19 cellular contexts compared by ENCODE assay signal in the genomic region with DNA sequence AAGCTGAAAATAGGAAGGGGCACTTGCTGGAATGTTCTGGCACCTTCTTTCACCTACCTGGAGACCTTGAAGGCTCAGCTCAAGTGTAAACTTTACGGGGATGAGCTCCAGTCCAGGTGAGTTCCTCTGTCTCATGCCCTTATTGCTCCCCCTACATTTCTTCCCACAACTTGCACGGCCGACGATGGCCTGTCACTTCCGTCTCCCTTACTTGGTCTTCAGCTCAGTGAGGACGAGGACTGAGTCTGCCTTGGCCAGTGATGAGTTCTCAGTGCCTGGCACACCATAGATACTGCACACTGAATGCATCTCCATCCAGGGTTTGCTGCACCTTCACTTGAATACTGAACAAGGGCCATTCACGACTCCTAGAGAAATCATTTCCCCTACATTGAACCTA. TPM values are rescaled to one million over a fixed set of nuclear protein-coding genes. Genes with fewer than 3 reads are reported as not detected.
A peak's percentile ranks its signal among the peaks of the same experiment; 100 is the strongest.
DNase-seq lines count a peak whose midpoint lies in the region; ATAC-seq, FAIRE-seq and TF ChIP-seq lines count a peak whose summit lies in the region.
"Had no signal": no experiment of that assay in that cellular context is flagged by ENCODE, and none has a peak within 500 bp of the region (broad histone marks: within the 10 kb centered on the region; RNA-seq: fewer than 3 reads in every experiment).

No MANE protein-coding gene starts in this region.

- H3K4ac ChIP-seq in H1 (replicated peaks; ENCODE audit: insufficient read length, low read depth, low read length) (no peak overlapping the region), neuronal stem cell (ENCODE audit: low read length) (no peak overlapping the region)

- H2BK15ac ChIP-seq in H1 (ENCODE audit: low read length): no peak overlapping the region
- no peak overlapping the region for H2BK15ac ChIP-seq in neuronal stem cell (ENCODE audit: low read length)

- POLR2A ChIA-PET in H1 (lab: Charles Lee; ENCODE audit: partially characterized antibody): no interaction called here
- POLR2A ChIA-PET in activated CD4-positive, alpha-beta memory T cell treated with anti-CD3 and anti-CD28 coated beads, Interleukin-2, amount 10 ng/mL, durations not matched to agents 7 days and 5 days (lab: Charles Lee): no interaction called here

- H3K79me1 ChIP-seq in H1 (ENCODE audit: low read depth, low read length): no peaks in the 10 kb centered on the region
- H3K79me1 ChIP-seq in neuronal stem cell (ENCODE audit: low read depth, low read length): no peaks in the 10 kb centered on the region

- H3K9me3 ChIP-seq in H1 (ENCODE audit: insufficient read depth in 2 of 2, low read depth in 1 of 2, low read length in 1 of 2) (no peaks in the 10 kb centered on the region), neuronal stem cell (replicated peaks in 1 of 2; ENCODE audit: control insufficient read depth in 2 of 2, insufficient read depth in 1 of 2, low read depth in 1 of 2, low read length in 2 of 2) (no peaks in the 10 kb centered on the region)
- H3K9me3 ChIP-seq: BLaER1, HAP-1 had no signal

- no peak overlapping the region for H3K9ac ChIP-seq in H1 (replicated peaks in 1 of 4; ENCODE audit: extremely low read depth in 1 of 4, low read depth in 3 of 4, low read length in 3 of 4)
- H3K9ac ChIP-seq in neuronal stem cell (ENCODE audit: low read depth, low read length, poor library complexity): no peak overlapping the region
- H3K9ac ChIP-seq: BLaER1 had no signal

- H2BK12ac ChIP-seq in H1 (ENCODE audit: low read depth, low read length) (no peak overlapping the region), neuronal stem cell (ENCODE audit: low read length) (no peak overlapping the region)

- H2BK20ac ChIP-seq in H1 (ENCODE audit: low read length): no peak overlapping the region

- H3K79me2 ChIP-seq in H1 (ENCODE audit: control insufficient read depth in 1 of 2, insufficient read depth in 2 of 2, low read length in 2 of 2): no peaks in the 10 kb centered on the region

- H4K91ac ChIP-seq in H1 (replicated peaks; ENCODE audit: insufficient read length, low read length): no peak overlapping the region
- H4K91ac ChIP-seq in neuronal stem cell (ENCODE audit: low read depth, low read length, poor library complexity): peak overlapping the region; percentile 9

- FAIRE-seq in GM19239 (lab: Jason Lieb, UNC) (peak; percentile 64), H1 (lab: Jason Lieb, UNC) (no peak)
- FAIRE-seq: HepG2 had no signal

- H2AK5ac ChIP-seq in H1 (ENCODE audit: low read depth, low read length) (no peak overlapping the region), neuronal stem cell (ENCODE audit: low read depth, low read length) (no peak overlapping the region)

- no peak for ATAC-seq in Right ventricle myocardium superior (ENCODE audit: poor library complexity)
- no peak for ATAC-seq in Right ventricle myocardium inferior
- ATAC-seq in stimulated activated effector memory CD8-positive, alpha-beta T cell treated with anti-CD3 and anti-CD28 coated beads, Interleukin-12 subunit alpha, Interleukin-12 subunit beta, amount 100 ng/mL, for 72 hours: no peak
- ATAC-seq: HepG2 had no signal

- H3K36me3 ChIP-seq in H1 (ENCODE audit: control insufficient read depth in 2 of 4, insufficient read depth in 4 of 4, low read length in 3 of 4): no peaks in the 10 kb centered on the region
- H3K36me3 ChIP-seq in neuronal stem cell (replicated peaks in 1 of 2; ENCODE audit: control insufficient read depth in 2 of 2, insufficient read depth in 2 of 2, low read length in 2 of 2): no peaks in the 10 kb centered on the region
- H3K36me3 ChIP-seq: BLaER1, HAP-1 had no signal

- no peak overlapping the region for H3K4me3 Mint-ChIP-seq in activated CD4-positive, alpha-beta memory T cell treated with anti-CD3 and anti-CD28 coated beads, Interleukin-2, amount 10 ng/mL, durations not matched to agents 7 days and 5 days
- no peak overlapping the region for H3K4me3 Mint-ChIP-seq in stimulated activated effector memory CD8-positive, alpha-beta T cell treated with anti-CD3 and anti-CD28 coated beads, Interleukin-12 subunit alpha, Interleukin-12 subunit beta, amount 100 ng/mL, for 72 hours
- H3K4me3 Mint-ChIP-seq: CD14-positive monocyte; CD4-positive, alpha-beta memory T cell; IgD-negative memory B cell had no signal

- H3K4me1 ChIP-seq in H1 (replicated peaks in 1 of 4; ENCODE audit: control insufficient read depth in 3 of 4, insufficient read depth in 4 of 4, low read length in 3 of 4) (no peaks in the 10 kb centered on the region; a peak in 1 of 7 replicates), neuronal stem cell (ENCODE audit: control insufficient read depth in 2 of 2, insufficient read depth in 1 of 2, low read depth in 1 of 2, low read length in 2 of 2) (no peaks in the 10 kb centered on the region)
- H3K4me1 ChIP-seq: HAP-1 had no signal

- H4K20me1 ChIP-seq in H1 (replicated peaks in 1 of 2; ENCODE audit: control insufficient read depth in 1 of 2, insufficient read depth in 2 of 2, low read length in 2 of 2): no peaks in the 10 kb centered on the region
- H4K20me1 ChIP-seq: BLaER1 had no signal

- H3K27ac Mint-ChIP-seq in activated CD4-positive, alpha-beta memory T cell treated with anti-CD3 and anti-CD28 coated beads, Interleukin-2, amount 10 ng/mL, durations not matched to agents 7 days and 5 days: no peak overlapping the region
- no peak overlapping the region for H3K27ac Mint-ChIP-seq in stimulated activated effector memory CD8-positive, alpha-beta T cell treated with anti-CD3 and anti-CD28 coated beads, Interleukin-12 subunit alpha, Interleukin-12 subunit beta, amount 100 ng/mL, for 72 hours
- H3K27ac Mint-ChIP-seq: CD4-positive, alpha-beta memory T cell; IgD-negative memory B cell had no signal

- H3K9me3 Mint-ChIP-seq in activated CD4-positive, alpha-beta memory T cell treated with anti-CD3 and anti-CD28 coated beads, Interleukin-2, amount 10 ng/mL, durations not matched to agents 7 days and 5 days: no peaks in the 10 kb centered on the region
- H3K9me3 Mint-ChIP-seq in stimulated activated effector memory CD8-positive, alpha-beta T cell treated with anti-CD3 and anti-CD28 coated beads, Interleukin-12 subunit alpha, Interleukin-12 subunit beta, amount 100 ng/mL, for 72 hours: no peaks in the 10 kb centered on the region
- H3K9me3 Mint-ChIP-seq: IgD-negative memory B cell had no signal

- no peak for TF ChIP-seq EP300 in H1 (IDR thresholded peaks at IDR 0.05; ENCODE audit: borderline replicate concordance in 1 of 2, low read depth in 2 of 2, low read length in 2 of 2)

- no peaks in the 10 kb centered on the region for H3K4me1 Mint-ChIP-seq in activated CD4-positive, alpha-beta memory T cell treated with anti-CD3 and anti-CD28 coated beads, Interleukin-2, amount 10 ng/mL, durations not matched to agents 7 days and 5 days
- no peaks in the 10 kb centered on the region for H3K4me1 Mint-ChIP-seq in stimulated activated effector memory CD8-positive, alpha-beta T cell treated with anti-CD3 and anti-CD28 coated beads, Interleukin-12 subunit alpha, Interleukin-12 subunit beta, amount 100 ng/mL, for 72 hours
- H3K4me1 Mint-ChIP-seq: CD4-positive, alpha-beta memory T cell had no signal

- DNase-seq in Right ventricle myocardium superior (peak; percentile 29), Right ventricle myocardium inferior (ENCODE audit: missing footprints) (no peak), GM19239 (ENCODE audit: insufficient read length, low spot score) (no peak), H1 (ENCODE audit: low read depth in 1 of 2, low spot score in 2 of 2) (no peak), neuronal stem cell (ENCODE audit: low spot score) (no peak), GOT3 (lab: John Stamatoyannopoulos, UW) (no peak)
- DNase-seq in activated CD4-positive, alpha-beta memory T cell treated with anti-CD3 and anti-CD28 coated beads, Interleukin-2, amount 10 ng/mL, durations not matched to agents 7 days and 5 days: no peak
- no peak for DNase-seq in stimulated activated effector memory CD8-positive, alpha-beta T cell treated with anti-CD3 and anti-CD28 coated beads, Interleukin-12 subunit alpha, Interleukin-12 subunit beta, amount 100 ng/mL, for 72 hours (ENCODE audit: low spot score in 2 of 2)
- DNase-seq: 8988T; CD4-positive, alpha-beta memory T cell; DMS153; DMS79; GDM1 had no signal

- no peaks in the 10 kb centered on the region; a peak in 1 of 7 replicates for H3K27me3 ChIP-seq in H1 (replicated peaks in 1 of 4; ENCODE audit: control insufficient read depth in 3 of 4, extremely low read depth in 1 of 4, insufficient read depth in 3 of 4, low read length in 3 of 4)
- H3K27me3 ChIP-seq in neuronal stem cell (ENCODE audit: control insufficient read depth in 3 of 3, insufficient read depth in 3 of 3, low read depth in 1 of 3, low read length in 3 of 3): peaks cover 0 to 48% (median 0%) of the 10 kb centered on the region in 3 experiments
- H3K27me3 ChIP-seq: BLaER1 had no signal

- 92% methylated on average over 6 of the region's 7 CpGs; no CpG with 5 or more reads in 1 of the 2 experiments for WGBS in H1 (ENCODE audit: extremely low coverage in 1 of 2, insufficient coverage in 1 of 2, insufficient read length in 1 of 2, insufficient replicate concordance in 2 of 2, low coverage in 1 of 2, low lambda C conversion rate in 2 of 2, missing lambda C conversion rate in 1 of 2), 2 experiments
- WGBS in neuronal stem cell (ENCODE audit: extremely low coverage in 2 of 2, insufficient read length in 2 of 2, insufficient replicate concordance in 1 of 2), 2 donors: no CpG with 5 or more reads among the region's 7 CpGs

- intact Hi-C loops in Right ventricle myocardium superior (cut with DNase I): no loop called here
- intact Hi-C loops in Right ventricle myocardium inferior (cut with DNase I): no loop called here

- no peak overlapping the region for H3K4me2 ChIP-seq in H1 (ENCODE audit: insufficient read depth in 1 of 2, low read depth in 2 of 2, low read length in 2 of 2)
- H3K4me2 ChIP-seq in neuronal stem cell (ENCODE audit: insufficient read depth, low read length, poor library complexity, severe bottlenecking): no peak overlapping the region
- H3K4me2 ChIP-seq: BLaER1 had no signal

- H3K36me3 Mint-ChIP-seq in activated CD4-positive, alpha-beta memory T cell treated with anti-CD3 and anti-CD28 coated beads, Interleukin-2, amount 10 ng/mL, durations not matched to agents 7 days and 5 days (ENCODE audit: low read depth): no peaks in the 10 kb centered on the region
- no peaks in the 10 kb centered on the region for H3K36me3 Mint-ChIP-seq in stimulated activated effector memory CD8-positive, alpha-beta T cell treated with anti-CD3 and anti-CD28 coated beads, Interleukin-12 subunit alpha, Interleukin-12 subunit beta, amount 100 ng/mL, for 72 hours
- H3K36me3 Mint-ChIP-seq: CD4-positive, alpha-beta memory T cell; IgD-negative memory B cell had no signal

- TF ChIP-seq POLR2A in H1 (IDR thresholded peaks at IDR 0.05; ENCODE audit: control extremely low read depth in 1 of 2, low read depth in 2 of 2, low read length in 2 of 2): no peak

- no peak overlapping the region for H3K56ac ChIP-seq in H1 (replicated peaks; ENCODE audit: insufficient read length, low read depth, low read length)

- no peak for TF ChIP-seq RAD21 in H1 (IDR thresholded peaks at IDR 0.05 in 1 of 2, conservative IDR thresholded peaks at IDR 0.05 in 1 of 2; ENCODE audit: low read depth in 2 of 2, low read length in 2 of 2)

- H3K14ac ChIP-seq in H1 (ENCODE audit: insufficient read length): no peak overlapping the region
- no peak overlapping the region for H3K14ac ChIP-seq in neuronal stem cell (ENCODE audit: low read length)

- H3K27ac ChIP-seq in H1 (ENCODE audit: low read depth, low read length) (no peak overlapping the region), neuronal stem cell (replicated peaks; ENCODE audit: low read length) (no peak overlapping the region)
- H3K27ac ChIP-seq: BLaER1 had no signal

- H4K5ac ChIP-seq in H1 (ENCODE audit: insufficient read length, low read depth, low read length): no peak overlapping the region

- H2BK120ac ChIP-seq in H1 (replicated peaks; ENCODE audit: low read depth, low read length) (no peak overlapping the region), neuronal stem cell (ENCODE audit: low read depth, low read length) (no peak overlapping the region)

- H3K23ac ChIP-seq in H1 (ENCODE audit: insufficient read length): no peak overlapping the region
- no peak overlapping the region for H3K23ac ChIP-seq in neuronal stem cell (ENCODE audit: low read depth, low read length, poor library complexity)

- H2BK5ac ChIP-seq in H1 (ENCODE audit: low read depth, low read length): no peak overlapping the region
- H2BK5ac ChIP-seq in neuronal stem cell (ENCODE audit: low read length): no peak overlapping the region

- H2AFZ ChIP-seq in H1 (ENCODE audit: low read length) (no peak overlapping the region), neuronal stem cell (ENCODE audit: low read length) (no peak overlapping the region)

- CTCF ChIA-PET in H1 (lab: Charles Lee; ENCODE audit: partially characterized antibody): interaction anchor here (1.6 to 3.0 kb wide), 2 partner anchors 25 to 59 kb away, joined by 5 to 7 read pairs; no protein-coding TSS in a partner anchor
- CTCF ChIA-PET in activated CD4-positive, alpha-beta memory T cell treated with anti-CD3 and anti-CD28 coated beads, Interleukin-2, amount 10 ng/mL, durations not matched to agents 7 days and 5 days (lab: Charles Lee): no interaction called here

- no peaks in the 10 kb centered on the region for H3K27me3 Mint-ChIP-seq in activated CD4-positive, alpha-beta memory T cell treated with anti-CD3 and anti-CD28 coated beads, Interleukin-2, amount 10 ng/mL, durations not matched to agents 7 days and 5 days

- no peak for TF ChIP-seq CTCF in H1 (IDR thresholded peaks at IDR 0.05; ENCODE audit: control extremely low read depth in 1 of 3, insufficient read depth in 1 of 3, low read depth in 1 of 3, low read length in 3 of 3)

- H3K18ac ChIP-seq in H1 (ENCODE audit: extremely low read depth, low read length) (no peak overlapping the region), neuronal stem cell (ENCODE audit: low read length) (no peak overlapping the region)

- H4K8ac ChIP-seq in H1 (ENCODE audit: extremely low read depth, insufficient read depth, low read length): peak overlapping the region; percentile 16; the same call in 1 of the 2 replicates
- H4K8ac ChIP-seq in neuronal stem cell (ENCODE audit: low read depth, low read length): no peak overlapping the region

- no peaks in the 10 kb centered on the region for H3K23me2 ChIP-seq in H1 (ENCODE audit: low read depth, low read length)

- H3K4me3 ChIP-seq in H1 (ENCODE audit: extremely low read depth in 1 of 4, insufficient read depth in 2 of 4, low read depth in 3 of 4, low read length in 4 of 4): no peak overlapping the region
- H3K4me3 ChIP-seq in neuronal stem cell (ENCODE audit: low read length in 2 of 2): peak overlapping the region in 1 of 2 donors; percentile 8
- H3K4me3 ChIP-seq: BLaER1, HAP-1 had no signal

RNA-seq across cellular contexts. Expression of gene ADGRD1, which starts 21.4 kb away (rescaled TPM):
- total RNA-seq in Right ventricle myocardium superior (86.1 TPM), Right ventricle myocardium inferior (89.1 TPM)
- total RNA-seq in H1 (2021; fragmentation: NEBNext Ultra II Directional; extraction: Animal tissue kit (Norgen Biotek cat#: 25700)): 0.48 and 1.3 TPM in 2 replicates
- polyA plus RNA-seq in H1 (2011; rRNA removed): 0.36 and 1.1 TPM in 2 replicates
- polyA plus RNA-seq in H1 (2011; cell fraction: cytosol; rRNA removed): 0.47 TPM
- 2.0 TPM for polyA plus RNA-seq in H1 (2011; cell fraction: nucleus; rRNA removed)
- polyA plus RNA-seq in H1 (2012, experiment 1 of 2): 0.20 to 0.96 TPM (median 0.35 TPM) in 4 replicates
- 0.12 TPM for polyA plus RNA-seq in H1 (2012, experiment 2 of 2)
- 0.34 TPM for polyA plus RNA-seq in H1 (2013, experiment 1 of 2)
- 0.39 TPM for polyA plus RNA-seq in H1 (2013, experiment 2 of 2)
- 1.6 and 1.8 TPM in 2 replicates for polyA minus RNA-seq in H1 (2011; rRNA and poly(A)+ RNA removed)
- 1.2 TPM for polyA minus RNA-seq in H1 (2011; cell fraction: cytosol; rRNA and poly(A)+ RNA removed)
- polyA minus RNA-seq in H1 (2011; cell fraction: nucleus; rRNA and poly(A)+ RNA removed): 3.6 TPM
- 0.28 TPM for polyA plus RNA-seq in neuronal stem cell (2013, experiment 1 of 2)
- 0.32 TPM for polyA plus RNA-seq in neuronal stem cell (2013, experiment 2 of 2)
- total RNA-seq in activated CD4-positive, alpha-beta memory T cell treated with anti-CD3 and anti-CD28 coated beads, Interleukin-2, amount 10 ng/mL, durations not matched to agents 7 days and 5 days: under 1 TPM in 1 of 2 experiments, not detected in 1; 0.23 TPM
- total RNA-seq: A673; CD4-positive, alpha-beta memory T cell had no signal
- polyA plus RNA-seq: CD4-positive, alpha-beta memory T cell had no signal

Comparison
In these comparisons a context has a peak if more than half of its experiments do, and no peak if none do; other contexts are left out.
1. RNA of gene ADGRD1, which starts 21.4 kb away (total RNA-seq): 89.1 TPM in Right ventricle myocardium inferior (single experiment) and 86.1 TPM in Right ventricle myocardium superior (single experiment); 0.48 to 1.3 TPM in H1 and 0.23 TPM in activated CD4-positive, alpha-beta memory T cell treated with anti-CD3 and anti-CD28 coated beads, Interleukin-2, amount 10 ng/mL, durations not matched to agents 7 days and 5 days; every median in the first group is over 10 times any median in the second.